ENCODE assay signal across 28 cellular contexts in the genomic region with DNA sequence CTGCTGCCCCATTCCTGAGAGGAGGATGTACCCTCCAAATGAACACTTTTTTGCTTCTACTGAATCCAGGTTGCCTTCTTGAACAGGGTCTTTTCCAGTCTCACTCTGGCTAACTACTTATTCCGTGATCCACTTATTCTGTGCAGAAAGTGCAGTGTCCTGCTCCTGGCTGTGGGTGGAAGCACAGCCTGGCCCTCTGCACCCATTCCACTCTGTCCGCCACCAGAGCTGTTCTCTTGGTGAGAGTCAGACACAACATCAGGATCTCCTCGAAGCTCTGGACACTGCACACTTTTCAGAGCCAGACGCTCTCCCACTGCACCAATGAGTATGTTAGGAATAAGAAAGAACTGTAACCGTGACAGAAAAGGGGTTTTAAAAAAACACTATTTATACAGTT.
"Had no signal": no experiment of that assay in that cellular context is flagged by ENCODE, and none has a peak within 500 bp of the region (broad histone marks: within the 10 kb centered on the region; RNA-seq: fewer than 3 reads in every experiment).

No MANE protein-coding gene starts in this region.

- H3K4me1 ChIP-seq: heart right ventricle, lower lobe of right lung, prostate gland, sigmoid colon, tibial nerve, uterus had no signal

- H2AFZ ChIP-seq: hepatocyte had no signal

- H3K4me2 ChIP-seq: hepatocyte had no signal

- DNase-seq: heart right ventricle; kidney glomerular epithelial cell; left cardiac atrium; lower lobe of right lung; mammary epithelial cell; mesenchymal stem cell; naive B cell; natural killer cell; nephron progenitor cell; pancreas; posterior cingulate gyrus; retina; right cardiac atrium; sigmoid colon; small intestine; spleen; stimulated activated CD4-positive, alpha-beta T cell treated with anti-CD3 and anti-CD28 coated beads, Interleukin-4, amount 100 ng/mL, for 4 hours; stimulated activated CD8-positive, alpha-beta memory T cell treated with anti-CD3 and anti-CD28 coated beads, Interleukin-4, amount 100 ng/mL, for 48 hours; stimulated activated naive CD4-positive, alpha-beta T cell treated with Interleukin-2 at 50 U/mL for 16 hours; stimulated activated naive CD8-positive, alpha-beta T cell treated with anti-CD3 and anti-CD28 coated beads, Interleukin-15, amount 100 ng/mL, for 72 hours; substantia nigra; uterus had no signal

- ATAC-seq: heart right ventricle; left cardiac atrium; left lobe of liver; lower lobe of right lung; natural killer cell; pancreas; right cardiac atrium; stimulated activated memory B cell treated with anti-CD40 and anti-IgM and Interleukin-4, amounts not matched to agents 10 μg/mL and 1 μg/mL and 100 μg/mL, for 72 hours; stimulated activated naive CD8-positive, alpha-beta T cell treated with anti-CD3 and anti-CD28 coated beads, Interleukin-15, amount 100 ng/mL, for 72 hours had no signal

- H3K36me3 ChIP-seq: heart right ventricle, lower lobe of right lung, pancreas, prostate gland, sigmoid colon, spleen, tibial nerve, uterus had no signal

- H3K27me3 ChIP-seq: hepatocyte, pancreas, uterus had no signal

- FAIRE-seq: keratinocyte, pancreas, small intestine had no signal

- H3K79me2 ChIP-seq: hepatocyte had no signal

- H3K27ac ChIP-seq: heart right ventricle, hepatocyte, lower lobe of right lung, pancreas, prostate gland, sigmoid colon, spleen, tibial nerve, uterus had no signal

- H3K9me3 ChIP-seq: heart right ventricle, lower lobe of right lung, pancreas, prostate gland, sigmoid colon, spleen, tibial nerve, uterus had no signal

- H3K4me3 ChIP-seq: heart right ventricle, hepatocyte, lower lobe of right lung, pancreas, prostate gland, sigmoid colon, spleen, tibial nerve, uterus had no signal
